Comparison of ENCODE assay signal across 8 cellular contexts in the genomic region with DNA sequence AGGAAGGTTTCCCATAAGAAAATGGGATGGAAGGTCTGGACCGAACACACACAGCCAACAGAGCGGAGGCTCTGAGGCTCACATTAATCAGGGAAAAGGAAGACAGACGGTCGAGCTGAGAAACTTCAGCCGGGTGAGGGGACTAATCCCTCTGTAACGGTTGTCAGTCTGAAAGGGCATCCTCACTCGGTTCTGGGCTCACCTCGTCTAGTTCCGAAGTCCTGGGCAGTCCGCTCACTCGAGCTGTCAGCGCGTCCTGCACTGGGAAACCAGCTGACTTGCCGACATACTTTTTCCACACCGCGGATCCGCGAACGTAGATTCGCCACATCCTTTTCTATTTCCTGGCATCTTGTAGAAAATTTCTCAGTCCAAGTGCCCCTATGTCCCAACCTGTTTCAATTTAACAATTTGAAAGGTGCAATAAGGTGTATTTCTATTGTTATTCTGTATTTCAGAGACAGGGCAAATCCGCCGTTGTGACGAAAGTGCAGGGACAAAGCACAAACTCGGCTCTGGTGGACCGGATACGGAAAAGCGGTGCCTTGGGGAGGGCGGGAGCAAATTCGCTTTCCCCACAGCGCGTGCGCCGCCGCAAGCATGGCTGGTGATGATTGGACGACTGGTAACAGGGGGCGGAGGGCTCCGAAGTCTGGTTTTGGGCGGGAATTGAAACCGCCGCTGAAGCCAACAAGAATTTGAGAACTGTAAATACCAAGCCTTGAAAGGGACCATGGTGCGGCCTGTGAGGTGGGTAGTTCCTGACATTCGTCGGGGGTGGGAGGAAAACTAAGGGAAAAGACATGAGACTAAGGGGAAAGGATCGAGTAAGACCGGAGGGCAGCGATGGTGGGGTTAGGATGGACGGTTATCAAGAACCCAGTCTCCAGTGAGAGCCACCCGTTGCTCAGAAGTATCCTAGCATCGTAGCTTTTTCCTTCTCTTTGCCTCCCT. TPM values are rescaled to one million over a fixed set of nuclear protein-coding genes. Genes with fewer than 3 reads are reported as not detected.
DNase-seq lines count a peak whose midpoint lies in the region; ATAC-seq and TF ChIP-seq lines count a peak whose summit lies in the region.

A gene with protein sequence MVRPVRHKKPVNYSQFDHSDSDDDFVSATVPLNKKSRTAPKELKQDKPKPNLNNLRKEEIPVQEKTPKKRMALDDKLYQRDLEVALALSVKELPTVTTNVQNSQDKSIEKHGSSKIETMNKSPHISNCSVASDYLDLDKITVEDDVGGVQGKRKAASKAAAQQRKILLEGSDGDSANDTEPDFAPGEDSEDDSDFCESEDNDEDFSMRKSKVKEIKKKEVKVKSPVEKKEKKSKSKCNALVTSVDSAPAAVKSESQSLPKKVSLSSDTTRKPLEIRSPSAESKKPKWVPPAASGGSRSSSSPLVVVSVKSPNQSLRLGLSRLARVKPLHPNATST (plus strand): TSS at position 684 of the 954 bp plus-strand sequence. CDS start 50 bp downstream, at position 734.

- BruUV-seq in A673 (replicated peaks; lab: Mats Ljungman, UMichigan): no TSS peak

- H3K36me3 ChIP-seq in A673 (ENCODE audit: insufficient read depth, low read length, poor library complexity, severe bottlenecking) (peaks cover 20% of the 10 kb centered on the region), breast epithelium (no peaks in the 10 kb centered on the region), skeletal muscle tissue (ENCODE audit: control insufficient read depth in 3 of 3, insufficient read depth in 3 of 3, low read length in 3 of 3) (peaks cover 0 to 15% (median 8%) of the 10 kb centered on the region in 3 donors)

- no peaks in the 10 kb centered on the region for H3K9me3 ChIP-seq in A673 (ENCODE audit: low read depth, low read length, poor library complexity, severe bottlenecking)
- no peaks in the 10 kb centered on the region for H3K9me3 ChIP-seq in breast epithelium
- no peaks in the 10 kb centered on the region for H3K9me3 ChIP-seq in iPS-18c (ENCODE audit: control insufficient read depth, insufficient read depth, low read length)
- H3K9me3 ChIP-seq in skeletal muscle tissue (ENCODE audit: control insufficient read depth in 3 of 3, low read length in 3 of 3): no peaks in the 10 kb centered on the region

- TF ChIP-seq POLR2A in breast epithelium (IDR thresholded peaks at IDR 0.05): no peak

- peak within 1 kb of the TSS; percentile 90 to 98 (median 95) for H3K9ac ChIP-seq in skeletal muscle tissue (ENCODE audit: low read depth in 1 of 3, low read length in 3 of 3)

- H3K4me1 ChIP-seq in A673 (ENCODE audit: insufficient read depth, low read length, poor library complexity, severe bottlenecking) (peaks cover 15% of the 10 kb centered on the region), breast epithelium (peaks cover 0 to 4% of the 10 kb centered on the region in 2 donors), skeletal muscle tissue (ENCODE audit: control insufficient read depth in 3 of 3, insufficient read depth in 3 of 3, low read length in 3 of 3) (peaks cover 0 to 17% (median 9%) of the 10 kb centered on the region in 3 donors)

- DNase-seq in A673 (ENCODE audit: low spot score): peak; percentile 98
- DNase-seq in NCI-H2196 treated with DMSO at 0.1 percent for 48 hours (lab: John Stamatoyannopoulos, UW; ENCODE audit: unreplicated experiment): peak; percentile 75
- peak; percentile 89 to 91 for DNase-seq in breast epithelium (ENCODE audit: low spot score in 2 of 2)

- ATAC-seq in GM18870 (IDR thresholded peaks at IDR 0.05; ENCODE audit: unreplicated experiment) (peak; percentile 60), HG03135 (IDR thresholded peaks at IDR 0.05; ENCODE audit: unreplicated experiment) (peak; percentile 81)

- H3K27ac ChIP-seq in A673 (ENCODE audit: low read depth, low read length, poor library complexity, severe bottlenecking) (peak within 1 kb of the TSS; percentile 98), VCaP (peak within 1 kb of the TSS; percentile 91), breast epithelium (peak within 1 kb of the TSS; percentile 88 to 97), skeletal muscle tissue (ENCODE audit: low read depth, low read length) (peak within 1 kb of the TSS; percentile 96)

- H3K27me3 ChIP-seq in A673 (replicated peaks; ENCODE audit: insufficient read depth, low read depth, low read length, poor library complexity) (no peaks in the 10 kb centered on the region), breast epithelium (no peaks in the 10 kb centered on the region), skeletal muscle tissue (ENCODE audit: control insufficient read depth in 3 of 3, insufficient read depth in 3 of 3, low read length in 3 of 3) (no peaks in the 10 kb centered on the region)

- H3K4me3 ChIP-seq in A673 (ENCODE audit: low read depth, low read length, poor library complexity, severe bottlenecking) (peak within 1 kb of the TSS; percentile 88), breast epithelium (peak within 1 kb of the TSS; percentile 56 to 80 (median 75)), iPS-18c (ENCODE audit: insufficient read depth, low read depth, low read length) (peak within 1 kb of the TSS; percentile 90), skeletal muscle tissue (ENCODE audit: low read length in 3 of 3) (peak within 1 kb of the TSS; percentile 81 to 98 (median 98))

- intact Hi-C loops in A673 (cut with micrococcal nuclease; ENCODE audit: unreplicated experiment) (no loop called here), breast epithelium (cut with DNase I; ENCODE audit: low total_unique reads) (no loop called here)

- CTCF ChIA-PET in A673 (lab: Charles Lee): interaction anchor here (0.6 kb wide), 2 partner anchors 214 to 1465 kb away, joined by 3 to 4 read pairs; no protein-coding TSS in a partner anchor

- no peak for TF ChIP-seq CTCF in A673 (conservative IDR thresholded peaks at IDR 0.05; ENCODE audit: low read depth, low read length)
- no peak for TF ChIP-seq CTCF in VCaP (conservative IDR thresholded peaks at IDR 0.05)
- no peak for TF ChIP-seq CTCF in breast epithelium (IDR thresholded peaks at IDR 0.05)

- POLR2A ChIA-PET in A673 (lab: Charles Lee; ENCODE audit: low non-redundant PET): interaction anchor here (0.6 kb wide), 1 partner anchor 1949 kb away, joined by 3 read pairs; no protein-coding TSS in a partner anchor

RNA-seq across cellular contexts. Expression of the gene that starts here (rescaled TPM):
- total RNA-seq in A673 (2021) (58.9 and 62.5 TPM in 2 replicates), breast epithelium (1 to 10 TPM; 2.1 to 5.4 (median 2.9) TPM), skeletal muscle tissue (4.2 TPM)

Comparison
In these comparisons a context has a peak if more than half of its experiments do, and no peak if none do; other contexts are left out.
1. Peak in every context shown above with its lines: DNase-seq, ATAC-seq, H3K4me3 ChIP-seq and H3K27ac ChIP-seq.